Comparison of ENCODE assay signal across 18 cellular contexts in the genomic region with DNA sequence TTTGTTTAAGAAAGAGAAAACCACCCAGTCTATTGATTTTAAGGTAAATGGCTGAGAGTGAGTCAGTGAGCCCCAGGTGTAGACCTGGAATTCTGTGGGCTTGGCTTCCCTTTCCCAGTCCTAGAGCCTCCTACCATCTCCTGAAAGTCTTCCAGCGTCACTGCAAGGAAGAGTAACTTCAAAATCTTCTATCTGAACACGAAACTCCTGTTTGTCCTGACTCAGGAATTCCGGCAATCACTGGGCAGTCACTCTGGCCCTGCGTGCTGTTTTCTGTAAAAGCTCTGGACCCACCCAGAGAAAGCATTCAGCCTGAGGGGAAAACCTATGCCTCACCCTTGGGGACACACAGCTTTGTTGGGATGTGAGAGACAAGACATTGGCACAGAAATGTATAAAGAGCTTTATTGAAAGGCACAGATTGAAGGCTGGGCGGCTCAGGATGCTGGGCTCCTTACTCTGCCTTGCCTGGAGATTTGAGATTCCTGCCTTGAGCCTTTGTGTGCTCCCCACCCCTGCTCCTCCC. TPM values are rescaled to one million over a fixed set of nuclear protein-coding genes. Genes with fewer than 3 reads are reported as not detected.
A peak's percentile ranks its signal among the peaks of the same experiment; 100 is the strongest.
DNase-seq lines count a peak whose midpoint lies in the region; ATAC-seq, FAIRE-seq and TF ChIP-seq lines count a peak whose summit lies in the region.
"Had no signal": no experiment of that assay in that cellular context is flagged by ENCODE, and none has a peak within 500 bp of the region (broad histone marks: within the 10 kb centered on the region; RNA-seq: fewer than 3 reads in every experiment).

No MANE protein-coding gene starts in this region.

- H3K9me3 ChIP-seq in HCT116 (ENCODE audit: control insufficient read depth in 1 of 2, insufficient read depth in 1 of 2, low read depth in 1 of 2, low read length in 2 of 2) = no peaks in the 10 kb centered on the region
- no peaks in the 10 kb centered on the region for H3K9me3 ChIP-seq in keratinocyte (ENCODE audit: control insufficient read depth, low read depth, low read length)
- H3K9me3 ChIP-seq in esophagus muscularis mucosa = no peaks in the 10 kb centered on the region
- H3K9me3 ChIP-seq: right lobe of liver had no signal

- H3K9me2 ChIP-seq in HCT116 (ENCODE audit: insufficient read depth) = no peaks in the 10 kb centered on the region

- WGBS in esophagus muscularis mucosa = 68% methylated on average over 5 of the region's 5 CpGs

- peaks cover 2% of the 10 kb centered on the region for H3K9me1 ChIP-seq in keratinocyte (ENCODE audit: control insufficient read depth, extremely low read depth, insufficient read depth, low read length)

- H4K20me1 ChIP-seq in HCT116 (ENCODE audit: insufficient read depth) (no peaks in the 10 kb centered on the region), keratinocyte (ENCODE audit: control insufficient read depth, extremely low read depth, insufficient read depth, low read length) (no peaks in the 10 kb centered on the region)

- H3K4me2 ChIP-seq in HCT116 (ENCODE audit: low read length) (peak overlapping the region; percentile 63), keratinocyte (ENCODE audit: control insufficient read depth, extremely low read depth, insufficient read depth, low read depth, low read length) (peak overlapping the region; percentile 60)

- H3K36me3 Mint-ChIP-seq in MCF 10A (ENCODE audit: insufficient read depth, unreplicated experiment) = peaks cover 23% of the 10 kb centered on the region

- peak overlapping the region; percentile 56 for H3K9ac ChIP-seq in HCT116 (ENCODE audit: low read length)
- H3K9ac ChIP-seq in keratinocyte (ENCODE audit: control insufficient read depth, extremely low read depth, insufficient read depth, low read length) = peak overlapping the region; percentile 38

- H3K4me1 ChIP-seq in HCT116 (ENCODE audit: control insufficient read depth in 1 of 2, insufficient read depth in 2 of 2, low read length in 2 of 2) (peaks cover 27 to 73% of the 10 kb centered on the region in 2 experiments), keratinocyte (ENCODE audit: control insufficient read depth, extremely low read depth, insufficient read depth, low read length) (peaks cover 66% of the 10 kb centered on the region), esophagus muscularis mucosa (peaks cover 18 to 54% (median 38%) of the 10 kb centered on the region in 4 donors)
- H3K4me1 ChIP-seq: right lobe of liver had no signal

- H3K9me3 Mint-ChIP-seq in MCF 10A (ENCODE audit: unreplicated experiment) = no peaks in the 10 kb centered on the region
- H3K9me3 Mint-ChIP-seq: brain had no signal

- ATAC-seq in HCT116 (peak; percentile 64), GM21737 (IDR thresholded peaks at IDR 0.05; ENCODE audit: unreplicated experiment) (no peak)
- ATAC-seq: activated CD8-positive, alpha-beta T cell treated with anti-CD3 and anti-CD28 coated beads for 36 hours; right lobe of liver; Right ventricle myocardium inferior had no signal

- CTCF ChIA-PET in HCT116 (lab: Charles Lee) = no interaction called here
- CTCF ChIA-PET in MCF 10A (lab: Yijun Ruan, JAX) = interaction anchor here (0.7 to 2.8 kb wide), 4 partner anchors 9 to 59 kb away, joined by 3 to 11 read pairs (median 4); no protein-coding TSS in a partner anchor

- no TSS peak for BruUV-seq in HCT116 (replicated peaks; lab: Mats Ljungman, UMichigan)
- BruUV-seq in MCF 10A (replicated peaks; lab: Mats Ljungman, UMichigan) = no TSS peak

- dilution Hi-C loops in keratinocyte (cut with MboI; ENCODE audit: extremely low pct_ligation_motif_present, low sequenced_read_pairs) = no loop called here

- peak overlapping the region; percentile 89 for H3K27ac Mint-ChIP-seq in MCF 10A (ENCODE audit: low read depth, unreplicated experiment)
- H3K27ac Mint-ChIP-seq: activated CD8-positive, alpha-beta T cell treated with anti-CD3 and anti-CD28 coated beads for 36 hours had no signal

- no peaks in the 10 kb centered on the region for H3K27me3 Mint-ChIP-seq in MCF 10A (ENCODE audit: insufficient read depth, unreplicated experiment)
- H3K27me3 Mint-ChIP-seq: activated CD8-positive, alpha-beta T cell treated with anti-CD3 and anti-CD28 coated beads for 36 hours; brain; CD4-positive, alpha-beta memory T cell had no signal

- H2AFZ ChIP-seq in HCT116 (ENCODE audit: low read depth, low read length, poor library complexity, severe bottlenecking) (no peak overlapping the region), keratinocyte (ENCODE audit: control insufficient read depth, low read length) (no peak overlapping the region)

- POLR2A ChIA-PET in HCT116 (lab: Charles Lee) (no interaction called here), MCF 10A (lab: Yijun Ruan, JAX) (interaction anchor here (0.7 to 13.6 kb wide), 17 partner anchors 11 to 146 kb away, joined by 3 to 211 read pairs (median 6); partner anchors contain the start of genes GLTPD2, MED11, MINK1 and PLD2)

- H3K27me3 ChIP-seq in HCT116 (ENCODE audit: insufficient read depth, low read length) = no peaks in the 10 kb centered on the region
- no peaks in the 10 kb centered on the region for H3K27me3 ChIP-seq in keratinocyte (ENCODE audit: control insufficient read depth, extremely low read depth, insufficient read depth, low read length)
- H3K27me3 ChIP-seq in esophagus muscularis mucosa = no peaks in the 10 kb centered on the region
- H3K27me3 ChIP-seq: right lobe of liver had no signal

- H3K4me3 Mint-ChIP-seq in MCF 10A (ENCODE audit: unreplicated experiment) = peak overlapping the region; percentile 12
- H3K4me3 Mint-ChIP-seq: activated CD8-positive, alpha-beta T cell treated with anti-CD3 and anti-CD28 coated beads for 36 hours; brain; CD4-positive, alpha-beta memory T cell had no signal

- TF ChIP-seq CTCF in HCT116 (IDR thresholded peaks at IDR 0.05 in 2 of 3, conservative IDR thresholded peaks at IDR 0.05 in 1 of 3; ENCODE audit: borderline replicate concordance in 1 of 3, insufficient read depth in 1 of 3, low read depth in 2 of 3, low read length in 2 of 3) (no peak), MCF 10A (IDR thresholded peaks at IDR 0.05; ENCODE audit: unreplicated experiment) (no peak), keratinocyte (optimal IDR thresholded peaks at IDR 0.05 in 1 of 3, IDR thresholded peaks at IDR 0.05 in 1 of 3, conservative IDR thresholded peaks at IDR 0.05 in 1 of 3; ENCODE audit: extremely low read depth in 1 of 3, insufficient read depth in 2 of 3, low read length in 3 of 3) (no peak), coronary artery (IDR thresholded peaks at IDR 0.05) (no peak), esophagus muscularis mucosa (IDR thresholded peaks at IDR 0.05) (no peak)

- TF ChIP-seq RAD21 in HCT116 (IDR thresholded peaks at IDR 0.05; ENCODE audit: low read depth) = no peak

- RAD21 ChIA-PET in HCT116 (lab: Charles Lee; ENCODE audit: low non-redundant PET in 1 of 2, low total read pairs in 2 of 2, uncharacterized antibody in 2 of 2, unreplicated experiment in 2 of 2) = no interaction called here

- H3K4me1 Mint-ChIP-seq in MCF 10A (ENCODE audit: insufficient read depth, unreplicated experiment) = peaks cover 76% of the 10 kb centered on the region

- H3K36me3 ChIP-seq in HCT116 (ENCODE audit: control insufficient read depth in 1 of 2, insufficient read depth in 2 of 2, low read length in 2 of 2) (0 out of 4 replicates have a peak, but pooled peaks cover 0 to 4% of the 10 kb centered on the region in 2 experiments), keratinocyte (ENCODE audit: control insufficient read depth in 2 of 2, extremely low read depth in 1 of 2, insufficient read depth in 2 of 2, low read length in 2 of 2) (peaks cover 9 to 17% of the 10 kb centered on the region in 2 experiments), esophagus muscularis mucosa (peaks cover 0 to 4% (median under 1%) of the 10 kb centered on the region in 4 donors)
- H3K36me3 ChIP-seq: right lobe of liver had no signal

- TF ChIP-seq EP300 in esophagus muscularis mucosa (IDR thresholded peaks at IDR 0.05) = no peak

- intact Hi-C loops in HCT116 (cut with micrococcal nuclease) = no loop called here
- intact Hi-C loops in MCF 10A (cut with micrococcal nuclease) = loop anchor here (2.0 kb wide), 1 partner anchor 14 kb away; no protein-coding TSS in a partner anchor
- intact Hi-C loops in esophagus muscularis mucosa (cut with DNase I) = no loop called here

- peak; percentile 95 for FAIRE-seq in keratinocyte (lab: Jason Lieb, UNC)
- FAIRE-seq: TTC549 had no signal

- H3K79me2 ChIP-seq in HCT116 (ENCODE audit: insufficient read depth, low read length) (peaks cover 89% of the 10 kb centered on the region), keratinocyte (ENCODE audit: control insufficient read depth, insufficient read depth, low read length) (peaks cover 62% of the 10 kb centered on the region)

- peak overlapping the region in 1 of 2 experiments; percentile 33; a peak in 1 of 4 replicates for H3K4me3 ChIP-seq in HCT116 (replicated peaks in 1 of 2; ENCODE audit: low read depth in 1 of 2, low read length in 2 of 2)
- H3K4me3 ChIP-seq in keratinocyte (ENCODE audit: control insufficient read depth in 2 of 3, extremely low read depth in 1 of 3, insufficient read depth in 2 of 3, low read depth in 1 of 3, low read length in 3 of 3) = peak overlapping the region in 2 of 3 experiments; percentile 15 to 35
- no peak overlapping the region for H3K4me3 ChIP-seq in coronary artery
- no peak overlapping the region for H3K4me3 ChIP-seq in esophagus muscularis mucosa
- H3K4me3 ChIP-seq: right lobe of liver had no signal

- DNase-seq in HCT116 (ENCODE audit: low read depth, low spot score) (peak; percentile 12), MCF 10A (ENCODE audit: unreplicated experiment) (peak; percentile 90), keratinocyte (ENCODE audit: low read depth, low spot score) (no peak), substantia nigra (lab: John Stamatoyannopoulos, UW) (peak in 1 of 49 donors; percentile 29), coronary artery (ENCODE audit: low spot score) (no peak), retina (no peak), esophagus muscularis mucosa (ENCODE audit: extremely low spot score) (no peak)
- DNase-seq: activated CD8-positive, alpha-beta T cell treated with anti-CD3 and anti-CD28 coated beads for 36 hours; activated effector memory CD4-positive, alpha-beta T cell treated with anti-CD3 and anti-CD28 coated beads, Interleukin-2, amount 50 U/mL, for 16 hours; CD4-positive, alpha-beta memory T cell; IMR-90; NCI-H1417; NCI-H526; right lobe of liver had no signal

- H3K27ac ChIP-seq in HCT116 (ENCODE audit: low read depth, low read length) (peak overlapping the region; percentile 34; the same call in 1 of the 2 replicates), keratinocyte (ENCODE audit: control insufficient read depth, insufficient read depth, low read length) (peak overlapping the region; percentile 94), substantia nigra (ENCODE audit: low read depth, low read length, poor library complexity, severe bottlenecking) (peak overlapping the region; percentile 5), coronary artery (peak overlapping the region in 1 of 2 donors; percentile 22), esophagus muscularis mucosa (replicated peaks in 1 of 4) (peak overlapping the region in 2 of 4 donors; percentile 13 to 39)
- H3K27ac ChIP-seq: right lobe of liver had no signal

- TF ChIP-seq POLR2A in HCT116 (IDR thresholded peaks at IDR 0.05; ENCODE audit: borderline replicate concordance, extremely low read depth, insufficient read depth, insufficient read length) (no peak), esophagus muscularis mucosa (IDR thresholded peaks at IDR 0.05; ENCODE audit: low read depth) (no peak)

RNA-seq across cellular contexts. Expression of gene MINK1, which starts 15.9 kb away (rescaled TPM):
- 85.2 TPM for total RNA-seq in HCT116 (2021; ENCODE audit: unreplicated experiment)
- polyA plus RNA-seq in HCT116 (2012) = 71.0 and 85.8 TPM in 2 replicates
- total RNA-seq in MCF 10A (2022) = 106 and 124 TPM in 2 replicates
- 82.8 to 101 TPM (median 93.7 TPM) in 3 replicates for polyA plus RNA-seq in keratinocyte
- polyA plus RNA-seq in keratinocyte (2011; ENCODE audit: low read depth) = 113 TPM
- 60.9 and 66.3 TPM in 2 replicates for polyA plus RNA-seq in keratinocyte (2011; cell fraction: cytosol; rRNA removed)
- 451 and 562 TPM in 2 replicates for polyA plus RNA-seq in keratinocyte (2011; cell fraction: nucleus; rRNA removed)
- 92.2 and 154 TPM in 2 replicates for polyA plus RNA-seq in keratinocyte (2012; ENCODE audit: low replicate concordance)
- 137 to 232 TPM (median 209 TPM) in 3 replicates for polyA minus RNA-seq in keratinocyte
- 63.5 TPM for polyA minus RNA-seq in keratinocyte (2011; cell fraction: cytosol; rRNA and poly(A)+ RNA removed)
- polyA minus RNA-seq in keratinocyte (2011; cell fraction: nucleus; rRNA and poly(A)+ RNA removed) = 113 and 158 TPM in 2 replicates
- total RNA-seq in esophagus muscularis mucosa = 10 to 100 TPM; 28.8 to 55.2 (median 38.8) TPM

RNA-seq across cellular contexts. Expression of gene PLD2, which starts 42.1 kb away (rescaled TPM):
- 47.7 TPM for total RNA-seq in HCT116 (2021; ENCODE audit: unreplicated experiment)
- 39.8 and 42.3 TPM in 2 replicates for polyA plus RNA-seq in HCT116 (2012)
- 27.6 and 31.7 TPM in 2 replicates for total RNA-seq in MCF 10A (2022)
- 27.9 to 48.6 TPM (median 33.3 TPM) in 3 replicates for polyA plus RNA-seq in keratinocyte
- polyA plus RNA-seq in keratinocyte (2011; ENCODE audit: low read depth) = 95.5 TPM
- polyA plus RNA-seq in keratinocyte (2011; cell fraction: cytosol; rRNA removed) = 14.8 and 22.0 TPM in 2 replicates
- 88.1 and 92.1 TPM in 2 replicates for polyA plus RNA-seq in keratinocyte (2011; cell fraction: nucleus; rRNA removed)
- polyA plus RNA-seq in keratinocyte (2012; ENCODE audit: low replicate concordance) = 25.4 and 50.3 TPM in 2 replicates
- polyA minus RNA-seq in keratinocyte = 46.1 to 62.1 TPM (median 51.1 TPM) in 3 replicates
- polyA minus RNA-seq in keratinocyte (2011; cell fraction: cytosol; rRNA and poly(A)+ RNA removed) = 33.8 TPM
- polyA minus RNA-seq in keratinocyte (2011; cell fraction: nucleus; rRNA and poly(A)+ RNA removed) = 40.4 and 48.3 TPM in 2 replicates
- 10 to 100 TPM in 3 of 4 donors, 1 to 10 TPM in 1; 9.6 to 15.2 (median 12.0) TPM for total RNA-seq in esophagus muscularis mucosa

RNA-seq across cellular contexts. Expression of gene C17orf107, which starts 50.3 kb away (rescaled TPM):
- 1.7 TPM for total RNA-seq in HCT116 (2021; ENCODE audit: unreplicated experiment)
- polyA plus RNA-seq in HCT116 (2012) = 0.45 and 0.47 TPM in 2 replicates
- total RNA-seq in MCF 10A (2022) = 3.6 and 4.3 TPM in 2 replicates
- polyA plus RNA-seq in keratinocyte = 0.31 to 0.68 TPM (median 0.33 TPM) in 3 replicates
- 0.51 TPM for polyA plus RNA-seq in keratinocyte (2011; ENCODE audit: low read depth)
- polyA plus RNA-seq in keratinocyte (2011; cell fraction: cytosol; rRNA removed) = 0.09 and 0.17 TPM in 2 replicates
- polyA plus RNA-seq in keratinocyte (2011; cell fraction: nucleus; rRNA removed) = 2.0 and 3.3 TPM in 2 replicates
- polyA plus RNA-seq in keratinocyte (2012; ENCODE audit: low replicate concordance) = 0.30 and 1.4 TPM in 2 replicates
- 0.26 to 0.89 TPM (median 0.83 TPM) in 3 replicates for polyA minus RNA-seq in keratinocyte
- not detected for polyA minus RNA-seq in keratinocyte (2011; cell fraction: cytosol; rRNA and poly(A)+ RNA removed)
- polyA minus RNA-seq in keratinocyte (2011; cell fraction: nucleus; rRNA and poly(A)+ RNA removed) = 2.8 and 3.9 TPM in 2 replicates
- 1 to 10 TPM in 2 of 4 donors, under 1 TPM in 2; 0.32 to 1.5 (median 0.88) TPM for total RNA-seq in esophagus muscularis mucosa

RNA-seq across cellular contexts. Expression of gene PSMB6, which starts 53.1 kb away (rescaled TPM):
- total RNA-seq in HCT116 (2021; ENCODE audit: unreplicated experiment) (221 TPM), MCF 10A (2022) (169 and 182 TPM in 2 replicates), esophagus muscularis mucosa (100 to 1,000 TPM; 162 to 205 (median 190) TPM)
- 308 and 342 TPM in 2 replicates for polyA plus RNA-seq in HCT116 (2012)
- 191 to 245 TPM (median 225 TPM) in 3 replicates for polyA plus RNA-seq in keratinocyte
- 34.8 TPM for polyA plus RNA-seq in keratinocyte (2011; ENCODE audit: low read depth)
- polyA plus RNA-seq in keratinocyte (2011; cell fraction: cytosol; rRNA removed) = 178 and 187 TPM in 2 replicates
- polyA plus RNA-seq in keratinocyte (2011; cell fraction: nucleus; rRNA removed) = 103 and 115 TPM in 2 replicates
- polyA plus RNA-seq in keratinocyte (2012; ENCODE audit: low replicate concordance) = 157 and 212 TPM in 2 replicates
- 186 to 219 TPM (median 217 TPM) in 3 replicates for polyA minus RNA-seq in keratinocyte
- polyA minus RNA-seq in keratinocyte (2011; cell fraction: cytosol; rRNA and poly(A)+ RNA removed) = 127 TPM
- 24.3 and 32.3 TPM in 2 replicates for polyA minus RNA-seq in keratinocyte (2011; cell fraction: nucleus; rRNA and poly(A)+ RNA removed)

Comparison
In these comparisons a context has a peak if more than half of its experiments do, and no peak if none do; other contexts are left out.
1. DNase-seq: peak in HCT116 (single experiment) and MCF 10A (single experiment); none in keratinocyte (single experiment), coronary artery (single experiment), retina (single experiment) and esophagus muscularis mucosa (single experiment).
2. H3K4me3 ChIP-seq: peak in keratinocyte (2 of 3); none in coronary artery (single experiment) and esophagus muscularis mucosa (0 of 4).